In the genomic region with DNA sequence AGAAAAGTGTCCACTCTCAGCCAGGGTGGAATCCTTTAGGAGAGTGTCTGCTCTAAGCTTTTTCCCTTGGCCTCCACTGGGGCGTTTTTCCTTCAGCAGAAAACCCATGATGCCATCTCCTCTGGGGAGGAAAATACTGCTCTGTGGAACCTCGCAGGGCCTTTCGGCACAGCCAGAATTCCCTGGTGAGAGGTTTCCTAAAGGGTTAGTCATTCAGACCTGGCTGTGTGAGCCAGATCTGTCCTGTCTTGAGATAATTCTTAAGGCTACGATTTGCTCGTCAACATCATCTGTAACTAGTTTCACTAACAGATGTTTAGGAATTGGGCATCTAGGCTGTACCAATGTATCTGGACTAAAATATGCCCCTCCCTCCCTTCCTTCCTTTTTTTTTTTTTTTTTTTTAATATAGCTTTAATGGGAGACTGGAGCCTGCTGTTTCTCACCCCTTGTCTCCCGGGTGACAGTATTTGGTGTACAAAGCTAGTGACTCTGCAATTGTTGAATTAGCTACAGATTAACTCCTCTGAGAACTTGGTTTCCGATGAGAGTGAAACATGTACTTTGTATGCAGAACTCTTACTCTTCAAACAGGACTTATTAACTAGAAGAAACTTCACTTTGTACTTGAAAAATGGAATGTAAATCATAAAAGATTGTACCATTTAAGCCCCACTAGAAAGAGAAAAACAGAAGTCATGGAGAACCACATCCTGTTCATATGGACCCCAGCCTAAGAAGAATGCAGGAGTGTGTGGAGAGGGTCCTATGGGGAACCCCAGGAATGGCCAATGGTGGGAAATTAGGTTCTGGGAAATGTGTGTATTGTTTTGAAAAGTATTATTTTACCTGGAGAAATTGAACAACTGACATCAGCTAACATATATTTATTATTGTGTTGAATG, we compare ENCODE assay signal across 9 cellular contexts.
DNase-seq lines count a peak whose midpoint lies in the region; ATAC-seq and TF ChIP-seq lines count a peak whose summit lies in the region.
"Had no signal": no experiment of that assay in that cellular context is flagged by ENCODE, and none has a peak within 500 bp of the region (broad histone marks: within the 10 kb centered on the region; RNA-seq: fewer than 3 reads in every experiment).

No MANE protein-coding gene starts in this region.

- TF ChIP-seq CTCF in kidney epithelial cell (IDR thresholded peaks at IDR 0.05; ENCODE audit: insufficient read depth, low read length, poor library complexity, severe bottlenecking), result no peak
- no peak for TF ChIP-seq CTCF in colonic mucosa (IDR thresholded peaks at IDR 0.05)
- no peak for TF ChIP-seq CTCF in osteoblast (IDR thresholded peaks at IDR 0.05; ENCODE audit: extremely low read depth, low read depth, low read length)

- intact Hi-C loops in colonic mucosa (cut with DNase I), result no loop called here

- H3K36me3 ChIP-seq in kidney epithelial cell (ENCODE audit: control insufficient read depth, insufficient read depth, low read length) (no peaks in the 10 kb centered on the region), colonic mucosa (no peaks in the 10 kb centered on the region), osteoblast (ENCODE audit: insufficient read depth, low read length) (no peaks in the 10 kb centered on the region)

- H3K27me3 ChIP-seq in kidney epithelial cell (ENCODE audit: control insufficient read depth, insufficient read depth, low read length) (no peaks in the 10 kb centered on the region), colonic mucosa (no peaks in the 10 kb centered on the region), osteoblast (ENCODE audit: insufficient read depth, low read length) (no peaks in the 10 kb centered on the region)

- DNase-seq in KBM-7 (peak; percentile 10), kidney epithelial cell (ENCODE audit: low read depth) (peak; percentile 25), C1 segment of cervical spinal cord (lab: John Stamatoyannopoulos, UW) (no peak), colonic mucosa (no peak), hypothalamus (lab: John Stamatoyannopoulos, UW) (no peak), osteoblast (ENCODE audit: insufficient read length, low spot score, missing footprints) (no peak)
- DNase-seq: activated CD8-positive, alpha-beta T cell treated with anti-CD3 and anti-CD28 coated beads, Interleukin-2, amount 10 ng/mL, durations not matched to agents 7 days and 5 days had no signal

- peak; percentile 73 for ATAC-seq in GM21529 (IDR thresholded peaks at IDR 0.05; ENCODE audit: unreplicated experiment)
- ATAC-seq: activated CD8-positive, alpha-beta T cell treated with anti-CD3 and anti-CD28 coated beads, Interleukin-2, amount 10 ng/mL, durations not matched to agents 7 days and 5 days had no signal

- no peak overlapping the region for H3K9ac ChIP-seq in colonic mucosa (ENCODE audit: low read depth in 2 of 2, low read length in 2 of 2)

- no peaks in the 10 kb centered on the region for H3K4me1 ChIP-seq in colonic mucosa
- no peaks in the 10 kb centered on the region for H3K4me1 ChIP-seq in osteoblast (ENCODE audit: insufficient read depth, low read length)

- H2AFZ ChIP-seq in osteoblast (ENCODE audit: low read length), result no peak overlapping the region

- no peaks in the 10 kb centered on the region for H3K79me2 ChIP-seq in osteoblast (ENCODE audit: insufficient read depth, low read length)

- H3K27ac ChIP-seq in colonic mucosa (no peak overlapping the region), osteoblast (ENCODE audit: low read depth, low read length) (no peak overlapping the region)

- in situ Hi-C loops in KBM-7 (cut with MboI; ENCODE audit: low pct_unique_long_range_greater_than_20kb, low sequenced_read_pairs), result no loop called here

- H4K20me1 ChIP-seq in osteoblast (ENCODE audit: insufficient read depth, low read length), result no peaks in the 10 kb centered on the region

- H3K9me3 ChIP-seq in colonic mucosa, result no peaks in the 10 kb centered on the region
- H3K9me3 ChIP-seq in osteoblast (ENCODE audit: low read depth, low read length), result no peaks in the 10 kb centered on the region

- H3K4me2 ChIP-seq in osteoblast (ENCODE audit: insufficient read depth, low read length), result no peak overlapping the region

- H3K4me3 ChIP-seq in GM08714 (ENCODE audit: low read length) (peak overlapping the region; percentile 9; the same call in 1 of the 2 replicates), kidney epithelial cell (ENCODE audit: low read depth, low read length) (no peak overlapping the region), colonic mucosa (no peak overlapping the region), osteoblast (ENCODE audit: insufficient read depth, low read length) (no peak overlapping the region)

Comparison
In these comparisons a context has a peak if more than half of its experiments do, and no peak if none do; other contexts are left out.
1. DNase-seq: peak in KBM-7 (single experiment) and kidney epithelial cell (single experiment); none in C1 segment of cervical spinal cord (0 of 14), colonic mucosa (single experiment), hypothalamus (0 of 51) and osteoblast (single experiment).